ENCODE assay signal across 8 cellular contexts in genomic region chr12:124518051-124518932, GRCh38. TPM values are rescaled to one million over a fixed set of nuclear protein-coding genes. Genes with fewer than 3 reads are reported as not detected.
A peak's percentile ranks its signal among the peaks of the same experiment; 100 is the strongest.
DNase-seq lines count a peak whose midpoint lies in the region; ATAC-seq, FAIRE-seq and TF ChIP-seq lines count a peak whose summit lies in the region.

No MANE protein-coding gene starts in this region.

- no peaks in the 10 kb centered on the region for H3K27me3 ChIP-seq in right lobe of liver

- no peak for TF ChIP-seq CTCF in right lobe of liver (IDR thresholded peaks at IDR 0.05)

- DNase-seq in HT1080 (ENCODE audit: low read depth): peak; percentile 96
- peak; percentile 9 for DNase-seq in OCI-M1 (lab: John Stamatoyannopoulos, UW)
- peak; percentile 99 for DNase-seq in dermis microvascular lymphatic vessel endothelial cell (ENCODE audit: low read depth in 2 of 2)
- DNase-seq in right lobe of liver: peak; percentile 95 to 98 (median 97)
- no peak for DNase-seq in activated effector memory CD4-positive, alpha-beta T cell treated with Interleukin-2 at 50 U/mL for 16 hours

- peaks cover 0 to 38% (median 19%) of the 10 kb centered on the region in 4 donors for H3K4me1 ChIP-seq in right lobe of liver

- WGBS in right lobe of liver (ENCODE audit: insufficient coverage, low coverage, low lambda C conversion rate, missing lambda C conversion rate): 13% methylated on average over 29 of the region's 51 CpGs

- intact Hi-C loops in right lobe of liver (cut with DNase I): loop anchor here in 1 of 2 donors (10.0 kb wide), 1 partner anchor 167 kb away; no protein-coding TSS in a partner anchor

- peak overlapping the region; percentile 76 to 95 (median 87) for H3K27ac ChIP-seq in right lobe of liver
- peak overlapping the region; percentile 89 for H3K27ac ChIP-seq in temporal lobe (ENCODE audit: low read depth, low read length)

- ATAC-seq in right lobe of liver (peak; percentile 66 to 72 (median 70)), GM21529 (IDR thresholded peaks at IDR 0.05; ENCODE audit: unreplicated experiment) (no peak)

- no peaks in the 10 kb centered on the region for H3K9me3 ChIP-seq in right lobe of liver

- H3K36me3 ChIP-seq in right lobe of liver: no peaks in the 10 kb centered on the region

- H3K4me3 ChIP-seq in right lobe of liver: peak overlapping the region; percentile 13 to 47 (median 42)

- TF ChIP-seq POLR2A in right lobe of liver (IDR thresholded peaks at IDR 0.05): no peak

- FAIRE-seq in A204.1 (lab: Jason Lieb, UNC): peak; percentile 34

RNA-seq across cellular contexts. Expression of gene NCOR2, which starts 49.1 kb away (rescaled TPM):
- 28.1 and 57.4 TPM in 2 replicates for total RNA-seq in HT1080 (2014; rRNA removed; shearing (Covaris generic))
- 118 and 143 TPM in 2 replicates for polyA plus RNA-seq in HT1080 (2015; cell fraction: cytosol; rRNA removed)
- 195 and 219 TPM in 2 replicates for polyA plus RNA-seq in HT1080 (2015; cell fraction: nucleus; rRNA removed)
- total RNA-seq in dermis microvascular lymphatic vessel endothelial cell: 10.0 and 19.7 TPM in 2 replicates
- total RNA-seq in right lobe of liver: 10 to 100 TPM; 38.1 to 87.5 (median 45.0) TPM
- total RNA-seq in temporal lobe: 20.7 TPM
